ENCODE assay signal across 9 cellular contexts in genomic region chr21:44931137-44931500, GRCh38. TPM values are rescaled to one million over a fixed set of nuclear protein-coding genes. Genes with fewer than 3 reads are reported as not detected.
DNase-seq lines count a peak whose midpoint lies in the region; ATAC-seq and TF ChIP-seq lines count a peak whose summit lies in the region.
"Had no signal": no experiment of that assay in that cellular context is flagged by ENCODE, and none has a peak within 500 bp of the region (broad histone marks: within the 10 kb centered on the region; RNA-seq: fewer than 3 reads in every experiment).

No MANE protein-coding gene starts in this region.

- DNase-seq in A673 (ENCODE audit: low spot score) = peak; percentile 97
- DNase-seq in UCSD-AML1 (lab: John Stamatoyannopoulos, UW; ENCODE audit: unreplicated experiment) = peak; percentile 78
- DNase-seq in aorta = peak; percentile 52 to 81
- DNase-seq in globus pallidus (ENCODE audit: low spot score) = no peak

- H3K9me3 ChIP-seq in A673 (ENCODE audit: low read depth, low read length, poor library complexity, severe bottlenecking) (no peaks in the 10 kb centered on the region), aorta (ENCODE audit: control insufficient read depth, low read length) (no peaks in the 10 kb centered on the region)
- H3K9me3 ChIP-seq: adrenal gland had no signal

- CTCF ChIA-PET in A673 (lab: Charles Lee) = interaction anchor here (1.2 kb wide), 1 partner anchor 132 kb away, joined by 3 read pairs; no protein-coding TSS in a partner anchor

- H3K4me3 ChIP-seq in A673 (ENCODE audit: low read depth, low read length, poor library complexity, severe bottlenecking) = peak overlapping the region; percentile 65
- H3K4me3 ChIP-seq in iPS-11a (ENCODE audit: low read depth, low read length) = peak overlapping the region; percentile 4
- no peak overlapping the region for H3K4me3 ChIP-seq in aorta (ENCODE audit: low read length in 2 of 2)

- H3K4me1 ChIP-seq in A673 (ENCODE audit: insufficient read depth, low read length, poor library complexity, severe bottlenecking) (peaks cover 62% of the 10 kb centered on the region), aorta (ENCODE audit: control insufficient read depth in 1 of 2, insufficient read depth in 2 of 2, low read length in 2 of 2) (no peaks in the 10 kb centered on the region)

- BruUV-seq in A673 (replicated peaks; lab: Mats Ljungman, UMichigan) = no TSS peak

- POLR2A ChIA-PET in A673 (lab: Charles Lee; ENCODE audit: low non-redundant PET) = interaction anchor here (0.6 to 1.0 kb wide), 2 partner anchors 58 to 420 kb away, joined by 4 to 12 read pairs; partner anchors contain the start of gene PTTG1IP

- intact Hi-C loops in A673 (cut with micrococcal nuclease; ENCODE audit: unreplicated experiment) (loop anchor here (2.0 to 5.0 kb wide), 4 partner anchors 39 to 179 kb away; partner anchors contain the start of gene UBE2G2), aorta (cut with DNase I) (loop anchor here (5.0 kb wide), 2 partner anchors 39 to 129 kb away; partner anchors contain the start of gene UBE2G2 (in 1 of the 2))

- peak; percentile 55 for TF ChIP-seq POLR2A in GM19193 (IDR thresholded peaks at IDR 0.05; ENCODE audit: extremely low read depth, insufficient read depth, insufficient read length)

- no peaks in the 10 kb centered on the region for H3K27me3 ChIP-seq in A673 (replicated peaks; ENCODE audit: insufficient read depth, low read depth, low read length, poor library complexity)
- H3K27me3 ChIP-seq in aorta (ENCODE audit: control insufficient read depth in 1 of 2, insufficient read depth in 2 of 2, low read length in 1 of 2) = no peaks in the 10 kb centered on the region

- ATAC-seq in aorta (ENCODE audit: low FRiP score) (no peak), GM21390 (IDR thresholded peaks at IDR 0.05; ENCODE audit: unreplicated experiment) (no peak), HG02840 (IDR thresholded peaks at IDR 0.05; ENCODE audit: low FRiP score, unreplicated experiment) (no peak)

- peaks cover 32% of the 10 kb centered on the region for H3K36me3 ChIP-seq in A673 (ENCODE audit: insufficient read depth, low read length, poor library complexity, severe bottlenecking)
- H3K36me3 ChIP-seq in aorta (ENCODE audit: control insufficient read depth in 1 of 2, insufficient read depth in 2 of 2, low read length in 1 of 2) = no peaks in the 10 kb centered on the region
- H3K36me3 ChIP-seq: adrenal gland had no signal

- no peak for TF ChIP-seq CTCF in A673 (conservative IDR thresholded peaks at IDR 0.05; ENCODE audit: low read depth, low read length)

- WGBS in aorta, 2 donors = 3 to 6% methylated on average over 19 of the region's 19 CpGs

- peak overlapping the region; percentile 100 for H3K27ac ChIP-seq in A673 (ENCODE audit: low read depth, low read length, poor library complexity, severe bottlenecking)
- no peak overlapping the region for H3K27ac ChIP-seq in aorta (ENCODE audit: low read depth in 1 of 2, low read length in 2 of 2)

RNA-seq across cellular contexts. Expression of gene SLX9, which starts 8.7 kb away (rescaled TPM):
- total RNA-seq in A673 (2021) (114 and 115 TPM in 2 replicates), aorta (10 to 100 TPM; 21.5 to 29.6 TPM)
- polyA plus RNA-seq in aorta = 10 to 100 TPM; 17.3 to 19.2 TPM

RNA-seq across cellular contexts. Expression of gene ITGB2, which starts 10.4 kb away (rescaled TPM):
- total RNA-seq in A673 (2021) = 5.0 and 7.4 TPM in 2 replicates
- 100 to 1,000 TPM in 1 of 2 donors, 10 to 100 TPM in 1; 65.5 to 110 TPM for total RNA-seq in aorta
- polyA plus RNA-seq in aorta = 10 to 100 TPM in 1 of 2 donors, 1 to 10 TPM in 1; 6.7 to 48.5 TPM

RNA-seq across cellular contexts. Expression of gene PTTG1IP, which starts 57.6 kb away (rescaled TPM):
- total RNA-seq in A673 (2021) = 216 and 217 TPM in 2 replicates
- 100 to 1,000 TPM; 268 to 271 TPM for total RNA-seq in aorta
- 100 to 1,000 TPM; 103 to 191 TPM for polyA plus RNA-seq in aorta

Comparison
In these comparisons a context has a peak if more than half of its experiments do, and no peak if none do; other contexts are left out.
1. H3K4me3 ChIP-seq: peak in A673 (single experiment) and iPS-11a (single experiment); none in aorta (0 of 2).